In the genomic region with DNA sequence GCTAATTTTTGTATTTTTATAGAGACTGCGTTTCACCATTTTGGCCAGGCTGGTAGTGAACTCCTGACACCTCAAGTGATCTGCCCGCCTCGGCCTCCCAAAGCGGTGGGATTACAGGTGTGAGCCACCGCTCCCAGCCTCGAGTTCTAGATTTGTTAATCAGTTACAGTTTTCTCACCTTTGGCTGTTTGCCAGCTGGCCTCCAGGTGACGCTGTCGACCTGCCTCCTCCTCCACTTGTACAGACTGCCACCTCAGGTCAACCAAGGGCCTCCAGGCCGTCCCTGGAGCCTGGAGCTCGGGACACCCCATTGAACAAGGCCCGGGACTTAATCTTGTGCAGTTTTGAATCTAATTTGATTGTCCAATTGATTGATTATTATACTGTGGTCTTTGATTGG, we compare ENCODE assay signal across 9 cellular contexts. TPM values are rescaled to one million over a fixed set of nuclear protein-coding genes. Genes with fewer than 3 reads are reported as not detected.
DNase-seq lines count a peak whose midpoint lies in the region; ATAC-seq, FAIRE-seq and TF ChIP-seq lines count a peak whose summit lies in the region.
"Had no signal": no experiment of that assay in that cellular context is flagged by ENCODE, and none has a peak within 500 bp of the region (broad histone marks: within the 10 kb centered on the region; RNA-seq: fewer than 3 reads in every experiment).

No MANE protein-coding gene starts in this region.

- no peaks in the 10 kb centered on the region for H3K9me3 ChIP-seq in Peyer's patch

- ATAC-seq in central memory CD8-positive, alpha-beta T cell (replicated peaks; ENCODE audit: extremely low read depth, poor library complexity, severe bottlenecking): peak; percentile 40
- ATAC-seq in GM18873 (IDR thresholded peaks at IDR 0.05; ENCODE audit: low FRiP score, unreplicated experiment): no peak
- ATAC-seq in GM21367 (IDR thresholded peaks at IDR 0.05; ENCODE audit: unreplicated experiment): no peak
- ATAC-seq in HG03565 (IDR thresholded peaks at IDR 0.05; ENCODE audit: unreplicated experiment): no peak

- peak overlapping the region; percentile 59 for H3K27ac Mint-ChIP-seq in central memory CD8-positive, alpha-beta T cell (ENCODE audit: low read depth)

- no peaks in the 10 kb centered on the region for H3K27me3 Mint-ChIP-seq in central memory CD8-positive, alpha-beta T cell

- no peak for TF ChIP-seq POLR2A in GM12892 (IDR thresholded peaks at IDR 0.05; ENCODE audit: low read depth, low read length)
- TF ChIP-seq POLR2A in Peyer's patch (IDR thresholded peaks at IDR 0.05): no peak

- H3K27me3 ChIP-seq in Peyer's patch: no peaks in the 10 kb centered on the region

- H3K4me3 ChIP-seq in Peyer's patch: no peak overlapping the region

- peak; percentile 48 to 57 (median 50) for TF ChIP-seq CTCF in Peyer's patch (IDR thresholded peaks at IDR 0.05)

- no peaks in the 10 kb centered on the region for H3K9me3 Mint-ChIP-seq in central memory CD8-positive, alpha-beta T cell

- H3K27ac ChIP-seq in Peyer's patch: peak overlapping the region in 2 of 4 donors; percentile 33 to 39

- DNase-seq in GM12892 (ENCODE audit: insufficient read length): peak; percentile 67
- peak; percentile 72 to 92 (median 84) for DNase-seq in Peyer's patch
- DNase-seq in central memory CD8-positive, alpha-beta T cell (ENCODE audit: low spot score in 2 of 2): peak; percentile 28 to 35
- DNase-seq in stimulated activated CD4-positive, alpha-beta T cell treated with anti-CD3 and anti-CD28 coated beads, Interleukin-12 subunit alpha, Interleukin-12 subunit beta, amount 100 ng/mL, for 4 hours: peak; percentile 56
- DNase-seq in epidermal melanocyte (ENCODE audit: insufficient read length, low spot score): no peak

- peak; percentile 71 for FAIRE-seq in GM12892 (lab: Jason Lieb, UNC)
- FAIRE-seq: astrocyte had no signal

- H3K36me3 Mint-ChIP-seq in central memory CD8-positive, alpha-beta T cell (ENCODE audit: insufficient read depth): no peaks in the 10 kb centered on the region

- no peak overlapping the region for H3K4me3 Mint-ChIP-seq in central memory CD8-positive, alpha-beta T cell

- H3K36me3 ChIP-seq in Peyer's patch: no peaks in the 10 kb centered on the region

- peaks cover 7% of the 10 kb centered on the region for H3K4me1 Mint-ChIP-seq in central memory CD8-positive, alpha-beta T cell

- peaks cover 0 to 19% (median 0%) of the 10 kb centered on the region in 4 donors for H3K4me1 ChIP-seq in Peyer's patch

RNA-seq across cellular contexts. Expression of gene IER2, which starts 45.5 kb away (rescaled TPM):
- polyA plus RNA-seq in GM12892 (2012; ENCODE audit: missing spikeins): 33.5 TPM
- 100 to 1,000 TPM in 1 of 4 donors, 10 to 100 TPM in 3; 72.2 to 229 (median 85.6) TPM for total RNA-seq in Peyer's patch

RNA-seq across cellular contexts. Expression of gene STX10, which starts 45.5 kb away (rescaled TPM):
- 31.0 TPM for polyA plus RNA-seq in GM12892 (2012; ENCODE audit: missing spikeins)
- total RNA-seq in Peyer's patch: 100 to 1,000 TPM in 2 of 4 donors, 10 to 100 TPM in 2; 78.1 to 199 (median 107) TPM
